In the genomic region with DNA sequence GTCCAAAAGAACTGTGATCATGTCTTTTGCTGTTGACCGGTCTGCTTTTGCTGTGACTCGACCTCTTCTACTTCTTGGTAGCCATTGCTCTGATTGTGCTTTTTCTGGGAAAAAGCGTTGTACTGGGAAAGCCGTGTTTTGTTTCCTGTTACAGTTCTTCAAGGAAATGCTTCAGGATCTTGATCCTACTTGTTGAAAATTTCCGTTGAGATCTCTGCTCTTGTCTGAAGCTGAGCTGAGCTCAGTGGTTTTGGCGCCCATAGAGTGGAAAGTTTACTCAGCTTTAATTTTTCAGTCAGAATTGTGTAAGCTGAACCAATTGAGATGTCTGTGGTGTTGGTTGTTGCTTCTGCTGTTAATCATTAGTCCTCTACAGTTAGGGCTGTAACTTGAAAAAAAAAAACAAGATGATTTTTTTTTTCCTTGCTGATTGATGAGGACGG, we compare ENCODE assay signal across 13 cellular contexts.
DNase-seq lines count a peak whose midpoint lies in the region; ATAC-seq and TF ChIP-seq lines count a peak whose summit lies in the region.
"Had no signal": no experiment of that assay in that cellular context is flagged by ENCODE, and none has a peak within 500 bp of the region (broad histone marks: within the 10 kb centered on the region; RNA-seq: fewer than 3 reads in every experiment).

No MANE protein-coding gene starts in this region.

- no peak overlapping the region for H3K4me3 ChIP-seq in esophagus muscularis mucosa
- no peak overlapping the region for H3K4me3 ChIP-seq in tibial nerve
- H3K4me3 ChIP-seq in CD8-positive, alpha-beta T cell (ENCODE audit: low read depth, low read length): no peak overlapping the region

- DNase-seq in activated CD8-positive, alpha-beta memory T cell treated with anti-CD3 and anti-CD28 coated beads, Interleukin-2, amount 10 ng/mL, durations not matched to agents 7 days and 5 days: peak; percentile 54
- DNase-seq in activated CD8-positive, alpha-beta memory T cell treated with anti-CD3 and anti-CD28 coated beads, Interleukin-2, amount 50 U/mL, for 4 hours: no peak
- DNase-seq in esophagus muscularis mucosa (ENCODE audit: extremely low spot score) (no peak), memory B cell (ENCODE audit: low spot score in 2 of 2) (no peak), tibial nerve (ENCODE audit: low spot score in 2 of 2) (no peak), NCI-H2107 treated with DMSO at 0.1 percent for 48 hours (lab: John Stamatoyannopoulos, UW; ENCODE audit: unreplicated experiment) (no peak)
- DNase-seq in CD8-positive, alpha-beta T cell: no peak
- DNase-seq in activated naive CD4-positive, alpha-beta T cell (lab: John Stamatoyannopoulos, UW): no peak
- DNase-seq: activated CD4-positive, CD25-positive, alpha-beta regulatory T cell treated with anti-CD3 and anti-CD28 coated beads, Interleukin-2, amount 50 U/mL, for 72 hours; NCI-H2171 treated with DMSO at 0.1 percent for 48 hours; nucleus accumbens; SHP77 had no signal

- no peak for ATAC-seq in activated CD8-positive, alpha-beta memory T cell treated with anti-CD3 and anti-CD28 coated beads, Interleukin-2, amount 10 ng/mL, durations not matched to agents 7 days and 5 days
- ATAC-seq in memory B cell (ENCODE audit: low read depth): no peak
- ATAC-seq in CD8-positive, alpha-beta T cell: no peak

- TF ChIP-seq CTCF in esophagus muscularis mucosa (IDR thresholded peaks at IDR 0.05) (no peak), tibial nerve (IDR thresholded peaks at IDR 0.05) (no peak)
- TF ChIP-seq CTCF in CD8-positive, alpha-beta T cell (IDR thresholded peaks at IDR 0.05): no peak

- no peaks in the 10 kb centered on the region for H3K27me3 Mint-ChIP-seq in activated CD8-positive, alpha-beta memory T cell treated with anti-CD3 and anti-CD28 coated beads, Interleukin-2, amount 10 ng/mL, durations not matched to agents 7 days and 5 days
- no peaks in the 10 kb centered on the region for H3K27me3 Mint-ChIP-seq in memory B cell
- no peaks in the 10 kb centered on the region for H3K27me3 Mint-ChIP-seq in CD8-positive, alpha-beta T cell (ENCODE audit: low read depth)
- H3K27me3 Mint-ChIP-seq: IgD-negative memory B cell had no signal

- no peak overlapping the region for H3K4me3 Mint-ChIP-seq in activated CD8-positive, alpha-beta memory T cell treated with anti-CD3 and anti-CD28 coated beads, Interleukin-2, amount 10 ng/mL, durations not matched to agents 7 days and 5 days
- H3K4me3 Mint-ChIP-seq in memory B cell: no peak overlapping the region
- no peak overlapping the region for H3K4me3 Mint-ChIP-seq in CD8-positive, alpha-beta T cell
- H3K4me3 Mint-ChIP-seq: IgD-negative memory B cell had no signal

- peak overlapping the region; percentile 65 for H3K27ac Mint-ChIP-seq in activated CD8-positive, alpha-beta memory T cell treated with anti-CD3 and anti-CD28 coated beads, Interleukin-2, amount 10 ng/mL, durations not matched to agents 7 days and 5 days
- peak overlapping the region; percentile 87 for H3K27ac Mint-ChIP-seq in memory B cell
- H3K27ac Mint-ChIP-seq in CD8-positive, alpha-beta T cell: no peak overlapping the region

- intact Hi-C loops in esophagus muscularis mucosa (cut with DNase I): no loop called here
- intact Hi-C loops in CD8-positive, alpha-beta T cell (cut with DNase I, micrococcal nuclease): no loop called here

- 73% methylated on average over 7 of the region's 7 CpGs for WGBS in esophagus muscularis mucosa
- WGBS in tibial nerve, 2 donors: 54 to 64% methylated on average over 7 of the region's 7 CpGs

- TF ChIP-seq EP300 in esophagus muscularis mucosa (IDR thresholded peaks at IDR 0.05) (no peak), tibial nerve (IDR thresholded peaks at IDR 0.05) (peak in 1 of 2 donors; percentile 54)

- H3K36me3 Mint-ChIP-seq in activated CD8-positive, alpha-beta memory T cell treated with anti-CD3 and anti-CD28 coated beads, Interleukin-2, amount 10 ng/mL, durations not matched to agents 7 days and 5 days: peaks cover 16% of the 10 kb centered on the region
- H3K36me3 Mint-ChIP-seq in memory B cell: peaks cover 24% of the 10 kb centered on the region
- peaks cover 4% of the 10 kb centered on the region for H3K36me3 Mint-ChIP-seq in CD8-positive, alpha-beta T cell

- CTCF ChIA-PET in activated CD8-positive, alpha-beta memory T cell treated with anti-CD3 and anti-CD28 coated beads, Interleukin-2, amount 10 ng/mL, durations not matched to agents 7 days and 5 days (lab: Charles Lee): interaction anchor here (4.0 kb wide), 1 partner anchor 12 kb away, joined by 16 read pairs; no protein-coding TSS in a partner anchor
- CTCF ChIA-PET in CD8-positive, alpha-beta T cell (lab: Charles Lee): interaction anchor here (2.3 to 5.3 kb wide), 2 partner anchors 12 to 43 kb away, joined by 5 to 30 read pairs; no protein-coding TSS in a partner anchor

- H3K9me3 ChIP-seq in esophagus muscularis mucosa: no peaks in the 10 kb centered on the region
- H3K9me3 ChIP-seq in tibial nerve: no peaks in the 10 kb centered on the region
- no peaks in the 10 kb centered on the region for H3K9me3 ChIP-seq in CD8-positive, alpha-beta T cell (ENCODE audit: low read length)

- peaks cover 23% of the 10 kb centered on the region for H3K4me1 Mint-ChIP-seq in activated CD8-positive, alpha-beta memory T cell treated with anti-CD3 and anti-CD28 coated beads, Interleukin-2, amount 10 ng/mL, durations not matched to agents 7 days and 5 days
- H3K4me1 Mint-ChIP-seq in memory B cell: peaks cover 20% of the 10 kb centered on the region
- H3K4me1 Mint-ChIP-seq in CD8-positive, alpha-beta T cell (ENCODE audit: low read depth): no peaks in the 10 kb centered on the region

- peak overlapping the region; percentile 42 to 73 (median 58) for H3K27ac ChIP-seq in esophagus muscularis mucosa (replicated peaks in 1 of 4)
- H3K27ac ChIP-seq in tibial nerve: peak overlapping the region in 3 of 4 donors; percentile 51 to 78 (median 72)
- H3K27ac ChIP-seq in CD8-positive, alpha-beta T cell (ENCODE audit: low read depth, low read length): no peak overlapping the region

- no peaks in the 10 kb centered on the region for H3K9me3 Mint-ChIP-seq in activated CD8-positive, alpha-beta memory T cell treated with anti-CD3 and anti-CD28 coated beads, Interleukin-2, amount 10 ng/mL, durations not matched to agents 7 days and 5 days (ENCODE audit: low read depth)
- H3K9me3 Mint-ChIP-seq in memory B cell: no peaks in the 10 kb centered on the region
- no peaks in the 10 kb centered on the region for H3K9me3 Mint-ChIP-seq in CD8-positive, alpha-beta T cell
- H3K9me3 Mint-ChIP-seq: IgD-negative memory B cell had no signal

- H3K27me3 ChIP-seq in esophagus muscularis mucosa: no peaks in the 10 kb centered on the region
- no peaks in the 10 kb centered on the region for H3K27me3 ChIP-seq in tibial nerve
- H3K27me3 ChIP-seq in CD8-positive, alpha-beta T cell (ENCODE audit: insufficient read depth, low read length): no peaks in the 10 kb centered on the region

- POLR2A ChIA-PET in CD8-positive, alpha-beta T cell (lab: Charles Lee): no interaction called here

- TF ChIP-seq POLR2A in esophagus muscularis mucosa (IDR thresholded peaks at IDR 0.05; ENCODE audit: low read depth) (no peak), tibial nerve (IDR thresholded peaks at IDR 0.05) (no peak)

- H3K36me3 ChIP-seq in esophagus muscularis mucosa (no peaks in the 10 kb centered on the region), tibial nerve (no peaks in the 10 kb centered on the region)
- H3K36me3 ChIP-seq in CD8-positive, alpha-beta T cell (ENCODE audit: insufficient read depth, low read length): no peaks in the 10 kb centered on the region

- peaks cover 0 to 55% (median 53%) of the 10 kb centered on the region in 4 donors for H3K4me1 ChIP-seq in esophagus muscularis mucosa
- peaks cover 0 to 17% (median 2%) of the 10 kb centered on the region in 4 donors for H3K4me1 ChIP-seq in tibial nerve
- H3K4me1 ChIP-seq in CD8-positive, alpha-beta T cell (ENCODE audit: insufficient read depth, low read length): no peaks in the 10 kb centered on the region
